ENCODE assay signal across 17 cellular contexts in the genomic region with DNA sequence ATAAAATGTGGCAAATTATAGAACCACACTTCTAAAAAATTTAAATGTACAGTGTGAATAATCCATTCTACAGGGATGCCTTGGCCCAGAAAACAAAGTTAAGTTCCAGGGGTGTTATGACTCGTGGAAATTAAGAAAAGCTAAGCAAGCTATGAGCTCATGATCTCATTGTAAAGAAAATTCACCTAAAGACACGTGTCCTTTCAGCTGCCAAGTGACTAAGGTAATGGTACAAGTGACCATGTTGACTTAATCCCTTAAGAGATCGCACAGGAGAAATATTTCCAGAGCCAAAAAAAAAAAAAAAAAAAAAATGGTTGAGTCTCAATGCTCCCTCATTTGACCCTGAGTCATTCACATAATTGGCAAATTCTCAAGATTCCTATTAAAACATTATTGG. TPM values are rescaled to one million over a fixed set of nuclear protein-coding genes. Genes with fewer than 3 reads are reported as not detected.
DNase-seq lines count a peak whose midpoint lies in the region; TF ChIP-seq lines count a peak whose summit lies in the region.
"Had no signal": no experiment of that assay in that cellular context is flagged by ENCODE, and none has a peak within 500 bp of the region (broad histone marks: within the 10 kb centered on the region; RNA-seq: fewer than 3 reads in every experiment).

No MANE protein-coding gene starts in this region.

- H3K4me1 ChIP-seq in mammary epithelial cell (ENCODE audit: insufficient read depth, low read length) (peaks cover 2% of the 10 kb centered on the region), adrenal gland (replicated peaks in 1 of 2) (no peaks in the 10 kb centered on the region)
- H3K4me1 ChIP-seq: BLaER1, HAP-1 had no signal

- H3K4me3 ChIP-seq in mammary epithelial cell (replicated peaks in 1 of 3; ENCODE audit: insufficient read depth in 1 of 3, low read depth in 2 of 3, low read length in 3 of 3) = no peak overlapping the region
- H3K4me3 ChIP-seq in epithelial cell of esophagus (ENCODE audit: low read length) = no peak overlapping the region
- H3K4me3 ChIP-seq in adrenal gland = no peak overlapping the region
- H3K4me3 ChIP-seq: BLaER1, HAP-1 had no signal

- no peaks in the 10 kb centered on the region for H3K79me2 ChIP-seq in mammary epithelial cell (ENCODE audit: insufficient read depth, low read length)

- WGBS in mammary epithelial cell (ENCODE audit: low coverage, missing lambda C conversion rate) = 52% methylated on average over 2 of the region's 3 CpGs
- WGBS in adrenal gland, 4 donors = 74 to 80% (median 77%) methylated on average over 3 of the region's 3 CpGs

- H3K36me3 Mint-ChIP-seq in MCF 10A (ENCODE audit: insufficient read depth, unreplicated experiment) = no peaks in the 10 kb centered on the region
- H3K36me3 Mint-ChIP-seq: CD14-positive monocyte; CD4-positive, alpha-beta memory T cell had no signal

- H4K20me1 ChIP-seq in mammary epithelial cell (ENCODE audit: insufficient read depth, low read length) = no peaks in the 10 kb centered on the region
- H4K20me1 ChIP-seq: BLaER1 had no signal

- no peak overlapping the region for H3K4me3 Mint-ChIP-seq in MCF 10A (ENCODE audit: unreplicated experiment)
- H3K4me3 Mint-ChIP-seq: CD14-positive monocyte; CD4-positive, alpha-beta memory T cell had no signal

- no peak overlapping the region for H3K27ac ChIP-seq in mammary epithelial cell (ENCODE audit: insufficient read depth, low read depth, low read length)
- H3K27ac ChIP-seq in adrenal gland = no peak overlapping the region
- H3K27ac ChIP-seq: 22Rv1, BLaER1 had no signal

- CTCF ChIA-PET in mammary epithelial cell (lab: Charles Lee; ENCODE audit: low non-redundant PET) (no interaction called here), MCF 10A (lab: Yijun Ruan, JAX) (interaction anchor here (1.1 to 2.0 kb wide), 4 partner anchors 7 to 41 kb away, joined by 3 to 14 read pairs (median 5); no protein-coding TSS in a partner anchor)

- no peak overlapping the region for H3K9ac ChIP-seq in mammary epithelial cell (ENCODE audit: insufficient read depth, low read length)
- H3K9ac ChIP-seq: BLaER1 had no signal

- in situ Hi-C loops in mammary epithelial cell (cut with MboI; ENCODE audit: low sequenced_read_pairs in 2 of 2) = no loop called here

- no peaks in the 10 kb centered on the region for H3K9me3 Mint-ChIP-seq in MCF 10A (ENCODE audit: unreplicated experiment)
- H3K9me3 Mint-ChIP-seq: CD4-positive, alpha-beta memory T cell had no signal

- peak; percentile 32 for DNase-seq in mammary epithelial cell
- DNase-seq in MCF 10A (ENCODE audit: unreplicated experiment) = no peak
- peak; percentile 9 for DNase-seq in epithelial cell of esophagus (ENCODE audit: low read depth)
- peak; percentile 10 for DNase-seq in renal cortical epithelial cell (ENCODE audit: low read depth)
- no peak for DNase-seq in H4 (ENCODE audit: low spot score)
- no peak for DNase-seq in adrenal gland
- DNase-seq in dedifferentiated amniotic fluid mesenchymal stem cell (ENCODE audit: extremely low spot score) = no peak
- DNase-seq: Calu3; CD4-positive, alpha-beta memory T cell; DMS79 treated with DMSO at 0.1 percent for 48 hours; GF-D8 had no signal

- H3K9me3 ChIP-seq in mammary epithelial cell (replicated peaks; ENCODE audit: insufficient read depth, low read length) = no peaks in the 10 kb centered on the region
- H3K9me3 ChIP-seq in adrenal gland (replicated peaks in 1 of 3) = no peaks in the 10 kb centered on the region
- H3K9me3 ChIP-seq: BLaER1 had no signal

- intact Hi-C loops in mammary epithelial cell (cut with micrococcal nuclease) (no loop called here), MCF 10A (cut with micrococcal nuclease) (no loop called here), adrenal gland (cut with DNase I) (no loop called here)

- H3K27me3 Mint-ChIP-seq in MCF 10A (ENCODE audit: insufficient read depth, unreplicated experiment) = peaks cover 29% of the 10 kb centered on the region

- H3K4me1 Mint-ChIP-seq in MCF 10A (ENCODE audit: insufficient read depth, unreplicated experiment) = no peaks in the 10 kb centered on the region
- H3K4me1 Mint-ChIP-seq: CD14-positive monocyte; CD4-positive, alpha-beta memory T cell had no signal

- H3K36me3 ChIP-seq in mammary epithelial cell (ENCODE audit: insufficient read depth, low read length) = no peaks in the 10 kb centered on the region
- no peaks in the 10 kb centered on the region for H3K36me3 ChIP-seq in adrenal gland (replicated peaks in 1 of 2)
- H3K36me3 ChIP-seq: BLaER1, HAP-1 had no signal

- no peak overlapping the region for H3K4me2 ChIP-seq in mammary epithelial cell (ENCODE audit: insufficient read depth, low read depth, low read length)
- H3K4me2 ChIP-seq: BLaER1 had no signal

- BruUV-seq in mammary epithelial cell (replicated peaks; lab: Mats Ljungman, UMichigan) (no TSS peak), MCF 10A (replicated peaks; lab: Mats Ljungman, UMichigan) (no TSS peak)

- no peaks in the 10 kb centered on the region for H3K27me3 ChIP-seq in mammary epithelial cell (ENCODE audit: insufficient read depth, low read length)
- no peaks in the 10 kb centered on the region for H3K27me3 ChIP-seq in adrenal gland
- H3K27me3 ChIP-seq: BLaER1 had no signal

- H2AFZ ChIP-seq in mammary epithelial cell (ENCODE audit: low read depth, low read length) = no peak overlapping the region

- no peak for TF ChIP-seq CTCF in mammary epithelial cell (conservative IDR thresholded peaks at IDR 0.05 in 1 of 2, IDR thresholded peaks at IDR 0.05 in 1 of 2; ENCODE audit: extremely low read depth in 1 of 2, insufficient read depth in 1 of 2, low read depth in 1 of 2, low read length in 2 of 2)
- no peak for TF ChIP-seq CTCF in MCF 10A (IDR thresholded peaks at IDR 0.05; ENCODE audit: unreplicated experiment)
- no peak for TF ChIP-seq CTCF in epithelial cell of esophagus (IDR thresholded peaks at IDR 0.05; ENCODE audit: insufficient read depth, low read depth, low read length, missing control alignments)
- TF ChIP-seq CTCF in adrenal gland (IDR thresholded peaks at IDR 0.05) = no peak

- dilution Hi-C loops in mammary epithelial cell (cut with HindIII; ENCODE audit: low sequenced_read_pairs) = loop anchor here (5.0 kb wide), 1 partner anchor 36 kb away; no protein-coding TSS in a partner anchor

- POLR2A ChIA-PET in MCF 10A (lab: Yijun Ruan, JAX) = interaction anchor here (0.6 kb wide), 1 partner anchor 696 kb away, joined by 3 read pairs; no protein-coding TSS in a partner anchor

- TF ChIP-seq POLR2A in adrenal gland (IDR thresholded peaks at IDR 0.05) = no peak

- no peak overlapping the region for H3K27ac Mint-ChIP-seq in MCF 10A (ENCODE audit: low read depth, unreplicated experiment)
- H3K27ac Mint-ChIP-seq: CD14-positive monocyte; CD4-positive, alpha-beta memory T cell had no signal

RNA-seq across cellular contexts. Expression of a gene that starts 51.4 kb away (rescaled TPM):
- under 1 TPM in 1 of 2 donors, not detected in 1; under 0.01 TPM for total RNA-seq in mammary epithelial cell
- polyA plus RNA-seq in mammary epithelial cell = 0.26 TPM
- not detected for polyA minus RNA-seq in mammary epithelial cell
- not detected in 2 replicates for total RNA-seq in MCF 10A (2022)
- 2.4 and 4.5 TPM in 2 replicates for total RNA-seq in renal cortical epithelial cell
- total RNA-seq in H4 (2014; rRNA removed; shearing (Covaris generic)) = 0.89 and 0.99 TPM in 2 replicates
- 1 to 10 TPM in 4 of 8 donors, under 1 TPM in 3, not detected in 1; 0.17 to 1.8 (median 1.1) TPM for total RNA-seq in adrenal gland
- 1 to 10 TPM in 1 of 3 donors, under 1 TPM in 2; 0.24 to 1.4 (median 0.88) TPM for polyA plus RNA-seq in adrenal gland
- total RNA-seq: A673; Calu3; CD4-positive, alpha-beta memory T cell; HT-29 had no signal
- polyA plus RNA-seq: CD14-positive monocyte; CD4-positive, alpha-beta memory T cell had no signal

Comparison
In these comparisons a context has a peak if more than half of its experiments do, and no peak if none do; other contexts are left out.
1. DNase-seq: peak in mammary epithelial cell (single experiment), epithelial cell of esophagus (single experiment) and renal cortical epithelial cell (single experiment); none in MCF 10A (single experiment), H4 (single experiment), adrenal gland (0 of 7) and dedifferentiated amniotic fluid mesenchymal stem cell (single experiment).